Comparison of ENCODE assay signal across 18 cellular contexts in the genomic region with DNA sequence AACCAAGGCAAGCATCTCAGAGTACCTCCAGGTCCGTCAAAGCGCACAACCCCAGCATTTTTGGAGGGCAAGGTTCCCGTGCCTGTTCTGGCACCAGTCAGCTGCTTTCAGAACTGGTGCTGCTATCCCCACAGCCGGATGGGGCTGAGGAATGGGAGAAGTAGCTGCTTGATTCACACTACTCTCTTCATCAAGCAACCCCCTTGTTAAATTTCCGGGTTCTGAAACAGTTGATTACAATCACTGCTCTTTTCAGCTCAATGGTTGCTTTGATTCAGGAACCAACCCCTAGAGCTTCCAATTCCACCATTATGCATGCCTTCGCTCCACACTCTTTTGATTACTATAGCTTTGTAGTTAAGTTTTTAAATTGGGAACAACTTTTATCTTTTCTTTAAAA. TPM values are rescaled to one million over a fixed set of nuclear protein-coding genes. Genes with fewer than 3 reads are reported as not detected.
DNase-seq lines count a peak whose midpoint lies in the region; ATAC-seq and TF ChIP-seq lines count a peak whose summit lies in the region.
"Had no signal": no experiment of that assay in that cellular context is flagged by ENCODE, and none has a peak within 500 bp of the region (broad histone marks: within the 10 kb centered on the region; RNA-seq: fewer than 3 reads in every experiment).

No MANE protein-coding gene starts in this region.

- no peaks in the 10 kb centered on the region for H3K4me1 ChIP-seq in OCI-LY7 (ENCODE audit: insufficient read depth, low read length, poor library complexity, severe bottlenecking)

- no peaks in the 10 kb centered on the region for H3K9me3 Mint-ChIP-seq in nephron progenitor cell
- H3K9me3 Mint-ChIP-seq in CD4-positive, alpha-beta T cell: no peaks in the 10 kb centered on the region
- H3K9me3 Mint-ChIP-seq: CD4-positive, CD25-positive, alpha-beta regulatory T cell had no signal

- H3K27ac ChIP-seq in OCI-LY7 (ENCODE audit: low read depth, low read length, poor library complexity, severe bottlenecking): no peak overlapping the region
- H3K27ac ChIP-seq in CD4-positive, alpha-beta T cell (ENCODE audit: low read depth, low read length): no peak overlapping the region
- H3K27ac ChIP-seq: GM23248 had no signal

- CTCF ChIA-PET in OCI-LY7 (lab: Charles Lee; ENCODE audit: unreplicated experiment): interaction anchor here (0.6 to 0.9 kb wide), 2 partner anchors 21 to 70 kb away, joined by 3 read pairs; no protein-coding TSS in a partner anchor
- CTCF ChIA-PET in CD4-positive, alpha-beta T cell (lab: Charles Lee): interaction anchor here (1.2 to 2.4 kb wide), 2 partner anchors 13 to 23 kb away, joined by 3 to 9 read pairs; no protein-coding TSS in a partner anchor

- no peak overlapping the region for H3K4me3 Mint-ChIP-seq in nephron progenitor cell
- no peak overlapping the region for H3K4me3 Mint-ChIP-seq in CD4-positive, alpha-beta T cell
- H3K4me3 Mint-ChIP-seq: CD4-positive, CD25-positive, alpha-beta regulatory T cell had no signal

- no peaks in the 10 kb centered on the region for H3K27me3 ChIP-seq in CD4-positive, alpha-beta T cell (ENCODE audit: control insufficient read depth, insufficient read depth, low read length)
- H3K27me3 ChIP-seq: BLaER1 treated with 17β-estradiol and CSF1 and Interleukin-3, amounts not matched to agents 10 nM and 100 nM had no signal

- POLR2A ChIA-PET in OCI-LY7 (lab: Charles Lee): interaction anchor here (0.5 to 1.2 kb wide), 4 partner anchors 9 to 1742 kb away, joined by 3 to 9 read pairs (median 5); no protein-coding TSS in a partner anchor
- POLR2A ChIA-PET in CD4-positive, alpha-beta T cell (lab: Charles Lee): interaction anchor here (0.7 kb wide), 1 partner anchor 1441 kb away, joined by 4 read pairs; no protein-coding TSS in a partner anchor

- H3K4me3 ChIP-seq in OCI-LY7 (ENCODE audit: low read depth, low read length, poor library complexity, severe bottlenecking): no peak overlapping the region
- H3K4me3 ChIP-seq: BLaER1 treated with 17β-estradiol and CSF1 and Interleukin-3, amounts not matched to agents 10 nM and 100 nM; GM12878; GM23248 had no signal

- H2AFZ ChIP-seq in OCI-LY7 (ENCODE audit: low read length): no peak overlapping the region
- H2AFZ ChIP-seq: GM23248 had no signal

- intact Hi-C loops in OCI-LY7 (cut with micrococcal nuclease; ENCODE audit: unreplicated experiment): no loop called here
- intact Hi-C loops in CD4-positive, alpha-beta T cell (cut with DNase I, micrococcal nuclease): no loop called here

- H3K9me2 ChIP-seq in OCI-LY7 (ENCODE audit: insufficient read depth, low read length): no peaks in the 10 kb centered on the region

- H3K4me1 Mint-ChIP-seq in nephron progenitor cell: no peaks in the 10 kb centered on the region
- H3K4me1 Mint-ChIP-seq in CD4-positive, alpha-beta T cell (ENCODE audit: low read depth): no peaks in the 10 kb centered on the region
- H3K4me1 Mint-ChIP-seq: CD4-positive, CD25-positive, alpha-beta regulatory T cell had no signal

- no peaks in the 10 kb centered on the region for H3K27me3 Mint-ChIP-seq in nephron progenitor cell (ENCODE audit: low read depth, poor library complexity)
- H3K27me3 Mint-ChIP-seq in CD4-positive, alpha-beta T cell: no peaks in the 10 kb centered on the region
- H3K27me3 Mint-ChIP-seq: CD4-positive, CD25-positive, alpha-beta regulatory T cell had no signal

- peak overlapping the region; percentile 62 for H3K27ac Mint-ChIP-seq in nephron progenitor cell
- H3K27ac Mint-ChIP-seq in CD4-positive, alpha-beta T cell: no peak overlapping the region
- H3K27ac Mint-ChIP-seq: CD4-positive, CD25-positive, alpha-beta regulatory T cell had no signal

- no peaks in the 10 kb centered on the region for H4K20me1 ChIP-seq in OCI-LY7 (ENCODE audit: insufficient read depth, low read length)
- H4K20me1 ChIP-seq: BLaER1 treated with 17β-estradiol and CSF1 and Interleukin-3, amounts not matched to agents 10 nM and 100 nM had no signal

- no peak for ATAC-seq in CD4-positive, alpha-beta T cell (ENCODE audit: poor library complexity)
- ATAC-seq in HG02588 (IDR thresholded peaks at IDR 0.05; ENCODE audit: unreplicated experiment) (no peak), HG02981 (IDR thresholded peaks at IDR 0.05; ENCODE audit: unreplicated experiment) (no peak)
- ATAC-seq: GM12878 had no signal

- BruUV-seq in OCI-LY7 (replicated peaks; lab: Mats Ljungman, UMichigan): TSS peak; percentile 63

- H3K36me3 Mint-ChIP-seq in nephron progenitor cell (ENCODE audit: low read depth): peaks cover 7% of the 10 kb centered on the region
- no peaks in the 10 kb centered on the region for H3K36me3 Mint-ChIP-seq in CD4-positive, alpha-beta T cell (ENCODE audit: low read depth)

- DNase-seq in COLO829 (ENCODE audit: low spot score) (peak; percentile 94), OCI-LY7 (ENCODE audit: low spot score) (no peak), foreskin melanocyte (peak; percentile 95), nephron progenitor cell (no peak), NCI-H1048 (lab: John Stamatoyannopoulos, UW) (no peak)
- DNase-seq in CD4-positive, alpha-beta T cell: no peak
- DNase-seq: ACHN; CD4-positive, CD25-positive, alpha-beta regulatory T cell; DMS79; GM23248; H7 had no signal

- no peaks in the 10 kb centered on the region for H3K79me2 ChIP-seq in OCI-LY7 (ENCODE audit: insufficient read depth, low read depth, low read length)

- peaks cover 41% of the 10 kb centered on the region for H3K36me3 ChIP-seq in OCI-LY7 (ENCODE audit: insufficient read depth, low read length)

- no peak for TF ChIP-seq CTCF in OCI-LY7 (conservative IDR thresholded peaks at IDR 0.05; ENCODE audit: low read length)
- no peak for TF ChIP-seq CTCF in nephron progenitor cell (IDR thresholded peaks at IDR 0.05)
- TF ChIP-seq CTCF in CD4-positive, alpha-beta T cell (IDR thresholded peaks at IDR 0.05): no peak

- H3K4me2 ChIP-seq in OCI-LY7 (ENCODE audit: low read length): no peak overlapping the region
- H3K4me2 ChIP-seq: BLaER1 treated with 17β-estradiol and CSF1 and Interleukin-3, amounts not matched to agents 10 nM and 100 nM had no signal

- no peaks in the 10 kb centered on the region for H3K9me3 ChIP-seq in OCI-LY7 (ENCODE audit: low read length)
- no peaks in the 10 kb centered on the region for H3K9me3 ChIP-seq in CD4-positive, alpha-beta T cell (ENCODE audit: control insufficient read depth, low read length)
- H3K9me3 ChIP-seq: BLaER1 treated with 17β-estradiol and CSF1 and Interleukin-3, amounts not matched to agents 10 nM and 100 nM had no signal

RNA-seq across cellular contexts. Expression of gene UBA7, which starts 12.3 kb away (rescaled TPM):
- 18.1 and 26.3 TPM in 2 replicates for total RNA-seq in OCI-LY7 (2014; rRNA removed; shearing (Covaris generic))
- total RNA-seq in OCI-LY7 (2022): 14.2 and 14.7 TPM in 2 replicates
- total RNA-seq in CD4-positive, alpha-beta T cell: 100 to 1,000 TPM; 208 to 213 TPM

RNA-seq across cellular contexts. Expression of gene INKA1, which starts 23.0 kb away (rescaled TPM):
- 12.8 and 18.4 TPM in 2 replicates for total RNA-seq in OCI-LY7 (2014; rRNA removed; shearing (Covaris generic))
- total RNA-seq in OCI-LY7 (2022): 7.6 and 7.9 TPM in 2 replicates
- under 1 TPM; 0.85 to 0.87 TPM for total RNA-seq in CD4-positive, alpha-beta T cell

RNA-seq across cellular contexts. Expression of gene CDHR4, which starts 26.3 kb away (rescaled TPM):
- total RNA-seq in OCI-LY7 (2014; rRNA removed; shearing (Covaris generic)): not detected in 2 replicates
- 0.32 TPM in 1 of 2 replicates, not detected in the other for total RNA-seq in OCI-LY7 (2022)
- total RNA-seq in CD4-positive, alpha-beta T cell: under 1 TPM in 1 of 2 experiments, not detected in 1; 0.17 TPM
- total RNA-seq: A172, G401, GM12878, GM23248, H7, HT1080 had no signal

RNA-seq across cellular contexts. Expression of gene TRAIP, which starts 30.3 kb away (rescaled TPM):
- 24.4 and 38.6 TPM in 2 replicates for total RNA-seq in OCI-LY7 (2014; rRNA removed; shearing (Covaris generic))
- 41.8 and 48.9 TPM in 2 replicates for total RNA-seq in OCI-LY7 (2022)
- total RNA-seq in CD4-positive, alpha-beta T cell: 1 to 10 TPM; 2.4 TPM

RNA-seq across cellular contexts. Expression of gene IP6K1, which starts 39.7 kb away (rescaled TPM):
- total RNA-seq in OCI-LY7 (2014; rRNA removed; shearing (Covaris generic)): 23.1 and 27.4 TPM in 2 replicates
- 27.0 and 30.9 TPM in 2 replicates for total RNA-seq in OCI-LY7 (2022)
- total RNA-seq in CD4-positive, alpha-beta T cell: 10 to 100 TPM; 33.3 to 36.0 TPM

Comparison
In these comparisons a context has a peak if more than half of its experiments do, and no peak if none do; other contexts are left out.
1. DNase-seq: peak in COLO829 (single experiment) and foreskin melanocyte (single experiment); none in OCI-LY7 (single experiment), nephron progenitor cell (single experiment), CD4-positive, alpha-beta T cell (0 of 10) and NCI-H1048 (single experiment).
2. RNA of gene UBA7, which starts 12.3 kb away (total RNA-seq): 208 to 213 TPM in CD4-positive, alpha-beta T cell; 14.2 to 26.3 TPM in OCI-LY7; every median in the first group is over 4 times any median in the second.
3. RNA of gene INKA1, which starts 23.0 kb away (total RNA-seq): 7.6 to 18.4 TPM in OCI-LY7; 0.85 to 0.87 TPM in CD4-positive, alpha-beta T cell; every median in the first group is over 4 times any median in the second.